Comparison of ENCODE assay signal across 8 cellular contexts in the genomic region with DNA sequence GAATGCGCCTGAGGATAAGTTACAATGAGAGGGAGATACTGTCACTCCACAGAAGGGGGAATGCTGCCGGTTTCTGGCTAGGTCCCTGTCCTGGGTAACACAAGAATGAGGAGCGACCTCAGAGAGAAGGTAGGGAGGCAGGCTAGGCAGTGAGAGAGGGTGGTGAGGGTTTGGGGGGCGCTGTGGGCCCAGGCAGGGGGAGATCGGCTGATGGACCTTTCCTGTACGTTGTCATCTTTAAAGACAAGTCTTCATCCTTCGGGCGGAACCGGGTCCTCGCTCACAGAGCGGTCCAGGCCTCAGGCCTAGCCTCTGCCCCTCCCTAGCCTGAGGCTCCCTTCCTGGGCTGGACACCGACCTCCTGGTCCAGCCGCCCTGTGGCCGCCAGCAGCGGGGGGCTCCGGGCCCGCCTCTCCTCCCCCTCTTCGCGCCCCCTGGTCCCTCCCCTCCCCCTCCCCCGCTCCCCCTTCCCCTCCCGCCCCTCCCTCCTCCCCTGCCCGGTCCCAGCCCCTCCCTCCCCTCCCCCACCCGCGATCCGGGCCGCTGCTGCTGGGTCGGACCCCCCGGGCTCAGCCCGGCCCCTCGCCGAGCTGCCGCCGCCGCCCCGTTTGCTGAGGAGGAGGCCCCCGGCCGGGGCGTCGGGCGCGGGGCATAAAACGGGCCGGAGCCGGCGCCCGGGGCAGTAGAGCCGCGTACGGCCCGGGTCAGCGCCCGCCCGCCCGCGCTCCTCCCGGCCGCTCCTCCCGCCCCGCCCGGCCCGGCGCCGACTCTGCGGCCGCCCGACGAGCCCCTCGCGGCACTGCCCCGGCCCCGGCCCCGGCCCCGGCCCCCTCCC. TPM values are rescaled to one million over a fixed set of nuclear protein-coding genes. Genes with fewer than 3 reads are reported as not detected.
A peak's percentile ranks its signal among the peaks of the same experiment; 100 is the strongest.
DNase-seq lines count a peak whose midpoint lies in the region; ATAC-seq, FAIRE-seq and TF ChIP-seq lines count a peak whose summit lies in the region.

TSS of gene CHRD (plus strand) at position 680 of the 835 bp plus-strand sequence. CDS start 265 bp downstream, outside the sequence.

- H3K23ac ChIP-seq in H1 (ENCODE audit: insufficient read length), result no peak within 1 kb of the TSS

- H3K4me3 Mint-ChIP-seq in activated T-cell treated with anti-CD3 and anti-CD28 coated beads, Interleukin-2, amount 50 U/mL, for 72 hours, result peak within 1 kb of the TSS; percentile 71 to 74

- TF ChIP-seq POLR2A in H1 (IDR thresholded peaks at IDR 0.05; ENCODE audit: control extremely low read depth in 1 of 2, low read depth in 2 of 2, low read length in 2 of 2), result no peak

- no peak within 1 kb of the TSS for H2AK5ac ChIP-seq in H1 (ENCODE audit: low read depth, low read length)

- H3K36me3 Mint-ChIP-seq in activated T-cell treated with anti-CD3 and anti-CD28 coated beads, Interleukin-2, amount 50 U/mL, for 72 hours (ENCODE audit: insufficient read depth in 2 of 2), result peaks cover 0 to 4% of the 10 kb centered on the region in 2 donors

- no peaks in the 10 kb centered on the region for H3K4me1 Mint-ChIP-seq in activated T-cell treated with anti-CD3 and anti-CD28 coated beads, Interleukin-2, amount 50 U/mL, for 72 hours (ENCODE audit: low read depth)

- H3K4me2 ChIP-seq in H1 (ENCODE audit: insufficient read depth in 1 of 2, low read depth in 2 of 2, low read length in 2 of 2), result peak within 1 kb of the TSS; percentile 93 to 97

- POLR2A ChIA-PET in H1 (lab: Charles Lee; ENCODE audit: partially characterized antibody), result interaction anchor here (1.0 to 1.2 kb wide), 2 partner anchors 16 to 244 kb away, joined by 3 read pairs; partner anchors contain the start of gene EIF2B5

- H3K27ac Mint-ChIP-seq in activated T-cell treated with anti-CD3 and anti-CD28 coated beads, Interleukin-2, amount 50 U/mL, for 72 hours, result no peak within 1 kb of the TSS

- FAIRE-seq in H1 (lab: Jason Lieb, UNC), result no peak

- peaks cover 31 to 53% (median 49%) of the 10 kb centered on the region in 4 experiments for H3K27me3 ChIP-seq in H1 (replicated peaks in 1 of 4; ENCODE audit: control insufficient read depth in 3 of 4, extremely low read depth in 1 of 4, insufficient read depth in 3 of 4, low read length in 3 of 4)
- peaks cover 12 to 33% of the 10 kb centered on the region in 2 donors for H3K27me3 ChIP-seq in muscle layer of colon (ENCODE audit: control insufficient read depth in 1 of 2, insufficient read depth in 2 of 2, low read length in 2 of 2)

- no peak within 1 kb of the TSS for H3K14ac ChIP-seq in H1 (ENCODE audit: insufficient read length)

- TF ChIP-seq RAD21 in H1 (IDR thresholded peaks at IDR 0.05 in 1 of 2, conservative IDR thresholded peaks at IDR 0.05 in 1 of 2; ENCODE audit: low read depth in 2 of 2, low read length in 2 of 2), result no peak

- peak in 1 of 2 donors; percentile 38 for ATAC-seq in activated T-cell treated with anti-CD3 and anti-CD28 coated beads, Interleukin-2, amount 50 U/mL, for 72 hours (replicated peaks in 1 of 2)
- no peak for ATAC-seq in HG02759 (IDR thresholded peaks at IDR 0.05; ENCODE audit: unreplicated experiment)

- no peaks in the 10 kb centered on the region for H3K9me3 Mint-ChIP-seq in activated T-cell treated with anti-CD3 and anti-CD28 coated beads, Interleukin-2, amount 50 U/mL, for 72 hours

- H3K27ac ChIP-seq in H1 (ENCODE audit: low read depth, low read length), result no peak within 1 kb of the TSS
- H3K27ac ChIP-seq in muscle layer of colon (ENCODE audit: low read depth, low read length), result peak within 1 kb of the TSS; percentile 35

- no peak for TF ChIP-seq EP300 in H1 (IDR thresholded peaks at IDR 0.05; ENCODE audit: borderline replicate concordance in 1 of 2, low read depth in 2 of 2, low read length in 2 of 2)

- 11% methylated on average over 10 of the region's 73 CpGs; no CpG with 5 or more reads in 1 of the 2 experiments for WGBS in H1 (ENCODE audit: extremely low coverage in 1 of 2, insufficient coverage in 1 of 2, insufficient read length in 1 of 2, insufficient replicate concordance in 2 of 2, low coverage in 1 of 2, low lambda C conversion rate in 2 of 2, missing lambda C conversion rate in 1 of 2), 2 experiments

- no peak within 1 kb of the TSS for H3K9ac ChIP-seq in H1 (replicated peaks in 1 of 4; ENCODE audit: extremely low read depth in 1 of 4, low read depth in 3 of 4, low read length in 3 of 4)
- H3K9ac ChIP-seq in muscle layer of colon (ENCODE audit: low read length), result no peak within 1 kb of the TSS

- H3K36me3 ChIP-seq in H1 (ENCODE audit: control insufficient read depth in 2 of 4, insufficient read depth in 4 of 4, low read length in 3 of 4) (no peaks in the 10 kb centered on the region), muscle layer of colon (ENCODE audit: insufficient read depth, low read length) (no peaks in the 10 kb centered on the region)

- H2BK120ac ChIP-seq in H1 (replicated peaks; ENCODE audit: low read depth, low read length), result no peak within 1 kb of the TSS

- H4K20me1 ChIP-seq in H1 (replicated peaks in 1 of 2; ENCODE audit: control insufficient read depth in 1 of 2, insufficient read depth in 2 of 2, low read length in 2 of 2), result peaks cover 2 to 9% of the 10 kb centered on the region in 2 experiments

- H3K9me3 ChIP-seq in H1 (ENCODE audit: insufficient read depth in 2 of 2, low read depth in 1 of 2, low read length in 1 of 2) (no peaks in the 10 kb centered on the region), muscle layer of colon (ENCODE audit: low read length) (no peaks in the 10 kb centered on the region)

- no peak within 1 kb of the TSS for H2AFZ ChIP-seq in H1 (ENCODE audit: low read length)

- DNase-seq in activated T-cell treated with anti-CD3 and anti-CD28 coated beads, Interleukin-2, amount 50 U/mL, for 72 hours, result no peak
- DNase-seq in activated T-cell treated with anti-CD3 and anti-CD28 coated beads, Interleukin-2, amount 50 U/mL, for 48 hours, result no peak
- DNase-seq in H1 (ENCODE audit: low read depth in 1 of 2, low spot score in 2 of 2), result no peak
- no peak for DNase-seq in ureter (ENCODE audit: low spot score)
- no peak for DNase-seq in activated CD4-positive, CD25-positive, alpha-beta regulatory T cell treated with anti-CD3 and anti-CD28 coated beads, Interleukin-2, amount 50 U/mL, for 72 hours
- no peak for DNase-seq in activated CD8-positive, alpha-beta memory T cell treated with anti-CD3 and anti-CD28 coated beads for 24 hours

- peak within 1 kb of the TSS; percentile 5; the same call in 1 of the 2 replicates for H2BK12ac ChIP-seq in H1 (ENCODE audit: low read depth, low read length)

- CTCF ChIA-PET in H1 (lab: Charles Lee; ENCODE audit: partially characterized antibody), result interaction anchor here (0.9 to 8.3 kb wide), 4 partner anchors 6 to 161 kb away, joined by 3 to 78 read pairs (median 20); no protein-coding TSS in a partner anchor

- H2BK20ac ChIP-seq in H1 (ENCODE audit: low read length), result 0 out of 2 replicates have a peak within 1 kb of the TSS, but pooled peaks have one; percentile 1

- H3K4me3 ChIP-seq in H1 (ENCODE audit: extremely low read depth in 1 of 4, insufficient read depth in 2 of 4, low read depth in 3 of 4, low read length in 4 of 4), result peak within 1 kb of the TSS; percentile 52 to 71 (median 55)
- peak within 1 kb of the TSS; percentile 41 to 50 for H3K4me3 ChIP-seq in muscle layer of colon (ENCODE audit: low read depth in 1 of 2, low read length in 2 of 2)

- H3K27me3 Mint-ChIP-seq in activated T-cell treated with anti-CD3 and anti-CD28 coated beads, Interleukin-2, amount 50 U/mL, for 72 hours (ENCODE audit: low read depth), result peaks cover 58% of the 10 kb centered on the region

- no peaks in the 10 kb centered on the region for H3K79me1 ChIP-seq in H1 (ENCODE audit: low read depth, low read length)

- no peak within 1 kb of the TSS; the same call in 1 of the 2 replicates for H4K8ac ChIP-seq in H1 (ENCODE audit: extremely low read depth, insufficient read depth, low read length)

- H3K4me1 ChIP-seq in H1 (replicated peaks in 1 of 4; ENCODE audit: control insufficient read depth in 3 of 4, insufficient read depth in 4 of 4, low read length in 3 of 4) (peaks cover 0 to 33% (median 27%) of the 10 kb centered on the region in 4 experiments; a peak in 6 of 7 replicates), muscle layer of colon (ENCODE audit: insufficient read depth, low read length) (peaks cover 17% of the 10 kb centered on the region)

- TF ChIP-seq CTCF in H1 (IDR thresholded peaks at IDR 0.05; ENCODE audit: control extremely low read depth in 1 of 3, insufficient read depth in 1 of 3, low read depth in 1 of 3, low read length in 3 of 3), result no peak

- H2BK15ac ChIP-seq in H1 (ENCODE audit: low read length), result peak within 1 kb of the TSS; percentile 61; the same call in 1 of the 2 replicates

- no peak within 1 kb of the TSS for H4K5ac ChIP-seq in H1 (ENCODE audit: insufficient read length, low read depth, low read length)

- peaks cover 15% of the 10 kb centered on the region; the same call in 1 of the 2 replicates for H3K23me2 ChIP-seq in H1 (ENCODE audit: low read depth, low read length)

- H4K91ac ChIP-seq in H1 (replicated peaks; ENCODE audit: insufficient read length, low read length), result peak within 1 kb of the TSS; percentile 27

- H2BK5ac ChIP-seq in H1 (ENCODE audit: low read depth, low read length), result peak within 1 kb of the TSS; percentile 71; the same call in 1 of the 2 replicates

- no peak within 1 kb of the TSS for H3K56ac ChIP-seq in H1 (replicated peaks; ENCODE audit: insufficient read length, low read depth, low read length)

- H3K79me2 ChIP-seq in H1 (ENCODE audit: control insufficient read depth in 1 of 2, insufficient read depth in 2 of 2, low read length in 2 of 2), result no peaks in the 10 kb centered on the region

- no peak within 1 kb of the TSS for H3K4ac ChIP-seq in H1 (replicated peaks; ENCODE audit: insufficient read length, low read depth, low read length)

- peak within 1 kb of the TSS; percentile 36 for H3K18ac ChIP-seq in H1 (ENCODE audit: extremely low read depth, low read length)

TF ChIP-seq in H1, 55 proteins besides CTCF, POLR2A, EP300 and RAD21:
- 0 out of 4 replicates have a peak, but pooled peaks of 1 of the 2 experiments have one; percentile 1 for TF ChIP-seq SIN3A (conservative IDR thresholded peaks at IDR 0.05 in 1 of 2, IDR thresholded peaks at IDR 0.05 in 1 of 2; ENCODE audit: low read depth in 1 of 2, low read length in 2 of 2)
- no peak for TF ChIP-seq JUN (IDR thresholded peaks at IDR 0.05; ENCODE audit: low read depth, low read length)
- peak; percentile 36 for TF ChIP-seq SAP30 (IDR thresholded peaks at IDR 0.05; ENCODE audit: insufficient read depth, insufficient replicate concordance, low read length)
TF ChIP-seq in H1: peak in this region for 2.

RNA-seq across cellular contexts. Expression of gene CHRD, which starts in this region (rescaled TPM):
- total RNA-seq in activated T-cell treated with anti-CD3 and anti-CD28 coated beads, Interleukin-2, amount 50 U/mL, for 72 hours, result under 1 TPM in 1 of 2 donors, not detected in 1; 0.19 TPM
- total RNA-seq in H1 (2021; fragmentation: NEBNext Ultra II Directional; extraction: Animal tissue kit (Norgen Biotek cat#: 25700)), result 0.63 and 0.86 TPM in 2 replicates
- 0.62 and 1.7 TPM in 2 replicates for polyA plus RNA-seq in H1 (2011; rRNA removed)
- 1.4 TPM for polyA plus RNA-seq in H1 (2011; cell fraction: cytosol; rRNA removed)
- polyA plus RNA-seq in H1 (2011; cell fraction: nucleus; rRNA removed), result 10.3 TPM
- 0.52 to 1.4 TPM (median 0.80 TPM) in 4 replicates for polyA plus RNA-seq in H1 (2012, experiment 1 of 2)
- polyA plus RNA-seq in H1 (2012, experiment 2 of 2), result 0.98 TPM
- 0.28 TPM for polyA plus RNA-seq in H1 (2013, experiment 1 of 2)
- 0.35 TPM for polyA plus RNA-seq in H1 (2013, experiment 2 of 2)
- 0.15 and 0.22 TPM in 2 replicates for polyA minus RNA-seq in H1 (2011; rRNA and poly(A)+ RNA removed)
- 0.37 TPM for polyA minus RNA-seq in H1 (2011; cell fraction: cytosol; rRNA and poly(A)+ RNA removed)
- polyA minus RNA-seq in H1 (2011; cell fraction: nucleus; rRNA and poly(A)+ RNA removed), result 2.3 TPM
- total RNA-seq in ureter, result 16.8 TPM
